9 cellular contexts compared by ENCODE assay signal in genomic region chr1:164611754-164612642, GRCh38. TPM values are rescaled to one million over a fixed set of nuclear protein-coding genes. Genes with fewer than 3 reads are reported as not detected.
DNase-seq lines count a peak whose midpoint lies in the region; ATAC-seq, FAIRE-seq and TF ChIP-seq lines count a peak whose summit lies in the region.
"Had no signal": no experiment of that assay in that cellular context is flagged by ENCODE, and none has a peak within 500 bp of the region (broad histone marks: within the 10 kb centered on the region; RNA-seq: fewer than 3 reads in every experiment).

No MANE protein-coding gene starts in this region.

- H3K9ac ChIP-seq in trophoblast cell (ENCODE audit: low read length) (no peak overlapping the region), kidney (ENCODE audit: low read length in 2 of 2) (no peak overlapping the region)

- peaks cover 3 to 9% of the 10 kb centered on the region in 2 experiments for H3K36me3 ChIP-seq in trophoblast cell (ENCODE audit: control insufficient read depth in 1 of 2, insufficient read depth in 2 of 2, low read length in 2 of 2)
- H3K36me3 ChIP-seq in kidney (ENCODE audit: control insufficient read depth in 1 of 2, insufficient read depth in 2 of 2, low read length in 2 of 2), result no peaks in the 10 kb centered on the region

- no peak overlapping the region for H4K8ac ChIP-seq in trophoblast cell (ENCODE audit: low read depth, low read length)

- ATAC-seq in HG03520 (IDR thresholded peaks at IDR 0.05; ENCODE audit: unreplicated experiment), result no peak

- H3K27ac ChIP-seq in trophoblast cell (ENCODE audit: low read depth, low read length), result peak overlapping the region; percentile 57
- H3K27ac ChIP-seq in kidney (ENCODE audit: low read depth in 2 of 2, low read length in 2 of 2), result peak overlapping the region in 1 of 2 donors; percentile 55

- WGBS in trophoblast cell (ENCODE audit: extremely low coverage, insufficient coverage, insufficient read length), result no CpG with 5 or more reads among the region's 11 CpGs

- peak overlapping the region; percentile 55 for H4K91ac ChIP-seq in trophoblast cell (ENCODE audit: low read depth, low read length)

- H3K4me2 ChIP-seq in trophoblast cell (ENCODE audit: low read length), result peak overlapping the region; percentile 21

- no peak overlapping the region for H2BK120ac ChIP-seq in trophoblast cell (ENCODE audit: insufficient read depth, low read length, poor library complexity)

- H2BK5ac ChIP-seq in trophoblast cell (ENCODE audit: low read depth, low read length, poor library complexity), result peak overlapping the region; percentile 74

- H3K14ac ChIP-seq in trophoblast cell (ENCODE audit: low read length), result no peak overlapping the region

- H3K4me1 ChIP-seq in trophoblast cell (ENCODE audit: control insufficient read depth in 1 of 2, insufficient read depth in 2 of 2, low read length in 2 of 2) (peaks cover 35 to 40% of the 10 kb centered on the region in 2 experiments), kidney (ENCODE audit: control insufficient read depth in 1 of 2, insufficient read depth in 1 of 2, low read depth in 1 of 2, low read length in 2 of 2) (peaks cover 40 to 47% of the 10 kb centered on the region in 2 donors)

- in situ Hi-C loops in ACHN (cut with HindIII; ENCODE audit: low pct_ligation_motif_present, low pct_unique_long_range_greater_than_20kb, low sequenced_read_pairs), result no loop called here

- H3K9me3 ChIP-seq in trophoblast cell (ENCODE audit: insufficient read depth, low read depth, low read length), result no peaks in the 10 kb centered on the region
- H3K9me3 ChIP-seq in kidney (ENCODE audit: control insufficient read depth in 1 of 2, low read length in 2 of 2), result no peaks in the 10 kb centered on the region

- H4K12ac ChIP-seq in trophoblast cell (ENCODE audit: low read depth, low read length), result no peak overlapping the region

- no peak overlapping the region for H2AFZ ChIP-seq in trophoblast cell (ENCODE audit: insufficient read depth, low read length, poor library complexity)

- TF ChIP-seq CTCF in kidney (IDR thresholded peaks at IDR 0.05; ENCODE audit: borderline replicate concordance, extremely low read depth, insufficient read depth), result no peak

- intact Hi-C loops in kidney (cut with DNase I), result no loop called here

- peaks cover 9% of the 10 kb centered on the region for H3K79me2 ChIP-seq in trophoblast cell (ENCODE audit: control insufficient read depth, insufficient read depth, low read length, poor library complexity)

- H3K4me3 ChIP-seq in trophoblast cell (ENCODE audit: low read depth, low read length), result no peak overlapping the region
- H3K4me3 ChIP-seq in kidney (ENCODE audit: low read length in 2 of 2), result no peak overlapping the region

- peaks cover 10% of the 10 kb centered on the region for H3K79me1 ChIP-seq in trophoblast cell (ENCODE audit: low read length)

- no peak overlapping the region for H3K23ac ChIP-seq in trophoblast cell (ENCODE audit: low read length)

- DNase-seq in H4 (ENCODE audit: low spot score), result peak; percentile 92
- peak; percentile 98 for DNase-seq in NCI-H69 (lab: John Stamatoyannopoulos, UW)
- DNase-seq in fibroblast of gingiva (ENCODE audit: low read depth), result peak; percentile 48
- peak; percentile 37 to 78 for DNase-seq in trophoblast cell
- no peak for DNase-seq in kidney
- no peak for DNase-seq in ACHN
- DNase-seq in SKM-1 (lab: John Stamatoyannopoulos, UW; ENCODE audit: unreplicated experiment), result no peak

- FAIRE-seq in kidney (lab: Jason Lieb, UNC), result no peak
- FAIRE-seq: colon had no signal

- peak overlapping the region; percentile 72 for H3K18ac ChIP-seq in trophoblast cell (ENCODE audit: low read length)

- H2AK5ac ChIP-seq in trophoblast cell (ENCODE audit: low read length), result no peak overlapping the region

- H2BK12ac ChIP-seq in trophoblast cell (ENCODE audit: low read length), result peak overlapping the region; percentile 45

- H3K27me3 ChIP-seq in trophoblast cell (ENCODE audit: insufficient read depth, low read length), result no peaks in the 10 kb centered on the region

- H3K4ac ChIP-seq in trophoblast cell (ENCODE audit: low read depth, low read length), result peak overlapping the region; percentile 65

RNA-seq across cellular contexts. Expression of gene PBX1, which starts 53.0 kb away (rescaled TPM):
- total RNA-seq in H4 (2014; rRNA removed; shearing (Covaris generic)), result 22.2 and 25.8 TPM in 2 replicates
- 67.5 and 74.6 TPM in 2 replicates for polyA plus RNA-seq in trophoblast cell (2013)
- 91.5 TPM for total RNA-seq in kidney
- polyA plus RNA-seq in kidney (ENCODE audit: insufficient read depth, low read depth, low replicate concordance), result 14.9 TPM

Comparison
In these comparisons a context has a peak if more than half of its experiments do, and no peak if none do; other contexts are left out.
1. DNase-seq: peak in H4 (single experiment), NCI-H69 (single experiment), fibroblast of gingiva (single experiment) and trophoblast cell (2 of 2); none in kidney (single experiment), ACHN (single experiment) and SKM-1 (single experiment).